In the genomic region with DNA sequence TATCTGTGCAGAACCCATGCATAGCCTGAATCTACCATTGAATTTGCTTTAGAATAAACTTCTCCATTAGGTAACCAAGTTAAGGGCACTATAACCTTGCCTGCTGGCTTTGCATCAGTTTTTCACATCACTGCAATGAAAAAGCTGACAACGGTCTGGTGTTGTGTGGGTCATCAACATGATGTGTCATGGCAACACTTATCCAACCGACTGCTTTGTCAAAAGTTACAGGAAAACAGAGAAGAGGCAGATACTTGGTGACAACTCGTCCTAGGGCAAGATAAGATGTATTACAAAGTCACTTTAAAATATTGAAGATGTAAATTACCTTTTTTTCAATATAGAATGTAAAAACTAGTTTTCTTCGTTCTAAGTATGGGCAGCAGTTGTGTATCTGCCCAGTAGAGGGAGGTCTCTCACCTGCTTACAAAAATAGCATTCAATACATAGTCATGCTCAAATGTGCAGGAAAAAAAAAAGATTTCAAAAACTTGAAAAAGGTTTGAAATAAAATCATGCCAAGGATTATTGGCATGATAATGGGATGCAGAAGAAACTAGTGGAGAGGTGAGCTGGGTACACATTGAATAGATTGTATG, we compare ENCODE assay signal across 9 cellular contexts.
A peak's percentile ranks its signal among the peaks of the same experiment; 100 is the strongest.
DNase-seq lines count a peak whose midpoint lies in the region; ATAC-seq, FAIRE-seq and TF ChIP-seq lines count a peak whose summit lies in the region.
"Had no signal": no experiment of that assay in that cellular context is flagged by ENCODE, and none has a peak within 500 bp of the region (broad histone marks: within the 10 kb centered on the region; RNA-seq: fewer than 3 reads in every experiment).

No MANE protein-coding gene starts in this region.

- no peak overlapping the region for H2BK20ac ChIP-seq in H1 (ENCODE audit: low read length)

- peak; percentile 57 for FAIRE-seq in H1 (lab: Jason Lieb, UNC)

- intact Hi-C loops in psoas muscle (cut with DNase I): loop anchor here in 1 of 2 donors (10.0 kb wide), 1 partner anchor 140 kb away; no protein-coding TSS in a partner anchor
- intact Hi-C loops in activated CD4-positive, alpha-beta memory T cell treated with anti-CD3 and anti-CD28 coated beads for 36 hours (cut with micrococcal nuclease): loop anchor here (1.0 kb wide), 2 partner anchors 145 to 164 kb away; no protein-coding TSS in a partner anchor

- no peaks in the 10 kb centered on the region for H3K9me3 Mint-ChIP-seq in stimulated activated effector memory CD8-positive, alpha-beta T cell treated with anti-CD3 and anti-CD28 coated beads, Interleukin-12 subunit alpha, Interleukin-12 subunit beta, amount 100 ng/mL, for 72 hours
- no peaks in the 10 kb centered on the region for H3K9me3 Mint-ChIP-seq in activated CD4-positive, alpha-beta memory T cell treated with anti-CD3 and anti-CD28 coated beads for 36 hours

- no peaks in the 10 kb centered on the region for H3K36me3 Mint-ChIP-seq in stimulated activated effector memory CD8-positive, alpha-beta T cell treated with anti-CD3 and anti-CD28 coated beads, Interleukin-12 subunit alpha, Interleukin-12 subunit beta, amount 100 ng/mL, for 72 hours
- H3K36me3 Mint-ChIP-seq in activated CD4-positive, alpha-beta memory T cell treated with anti-CD3 and anti-CD28 coated beads for 36 hours: no peaks in the 10 kb centered on the region

- H4K20me1 ChIP-seq in Loucy (ENCODE audit: insufficient read depth, low read length, poor library complexity, severe bottlenecking): no peaks in the 10 kb centered on the region
- H4K20me1 ChIP-seq in H1 (replicated peaks in 1 of 2; ENCODE audit: control insufficient read depth in 1 of 2, insufficient read depth in 2 of 2, low read length in 2 of 2): no peaks in the 10 kb centered on the region
- H4K20me1 ChIP-seq: BLaER1 had no signal

- peaks cover 11% of the 10 kb centered on the region for H3K27me3 Mint-ChIP-seq in activated CD4-positive, alpha-beta memory T cell treated with anti-CD3 and anti-CD28 coated beads for 36 hours

- H3F3A ChIP-seq in Loucy (ENCODE audit: low read depth): no peaks in the 10 kb centered on the region

- H3K36me3 ChIP-seq in Loucy (ENCODE audit: insufficient read depth, low read length): no peaks in the 10 kb centered on the region
- no peaks in the 10 kb centered on the region for H3K36me3 ChIP-seq in H1 (ENCODE audit: control insufficient read depth in 2 of 4, insufficient read depth in 4 of 4, low read length in 3 of 4)
- no peaks in the 10 kb centered on the region for H3K36me3 ChIP-seq in psoas muscle (ENCODE audit: insufficient read depth in 1 of 2, low read depth in 1 of 2)
- H3K36me3 ChIP-seq in suprapubic skin: no peaks in the 10 kb centered on the region
- H3K36me3 ChIP-seq: BLaER1 had no signal

- H3K79me2 ChIP-seq in Loucy (ENCODE audit: insufficient read depth, low read length): no peaks in the 10 kb centered on the region
- no peaks in the 10 kb centered on the region for H3K79me2 ChIP-seq in H1 (ENCODE audit: control insufficient read depth in 1 of 2, insufficient read depth in 2 of 2, low read length in 2 of 2)

- H3K4me1 ChIP-seq in Loucy (ENCODE audit: insufficient read depth, low read length, poor library complexity, severe bottlenecking) (no peaks in the 10 kb centered on the region), H1 (replicated peaks in 1 of 4; ENCODE audit: control insufficient read depth in 3 of 4, insufficient read depth in 4 of 4, low read length in 3 of 4) (peaks cover 0 to 3% (median 0%) of the 10 kb centered on the region in 4 experiments; a peak in 1 of 7 replicates), psoas muscle (no peaks in the 10 kb centered on the region), suprapubic skin (no peaks in the 10 kb centered on the region)
- H3K4me1 ChIP-seq: BLaER1 had no signal

- DNase-seq in NCI-H1092 treated with DMSO at 0.1 percent for 48 hours (lab: John Stamatoyannopoulos, UW) (peak; percentile 22), NCI-H1092 (lab: John Stamatoyannopoulos, UW) (no peak), H1 (ENCODE audit: low read depth in 1 of 2, low spot score in 2 of 2) (no peak), psoas muscle (no peak), suprapubic skin (ENCODE audit: low spot score in 2 of 2) (no peak)
- DNase-seq in stimulated activated effector memory CD8-positive, alpha-beta T cell treated with anti-CD3 and anti-CD28 coated beads, Interleukin-12 subunit alpha, Interleukin-12 subunit beta, amount 100 ng/mL, for 72 hours (ENCODE audit: low spot score in 2 of 2): no peak
- no peak for DNase-seq in activated CD4-positive, alpha-beta memory T cell treated with anti-CD3 and anti-CD28 coated beads for 36 hours

- H3K9ac ChIP-seq in Loucy (ENCODE audit: low read depth, low read length, poor library complexity, severe bottlenecking) (no peak overlapping the region), H1 (replicated peaks in 1 of 4; ENCODE audit: extremely low read depth in 1 of 4, low read depth in 3 of 4, low read length in 3 of 4) (no peak overlapping the region)
- H3K9ac ChIP-seq: BLaER1 had no signal

- POLR2A ChIA-PET in H1 (lab: Charles Lee; ENCODE audit: partially characterized antibody): no interaction called here
- POLR2A ChIA-PET in activated CD4-positive, alpha-beta memory T cell treated with anti-CD3 and anti-CD28 coated beads for 36 hours (lab: Charles Lee): no interaction called here

- no peak overlapping the region for H3K18ac ChIP-seq in H1 (ENCODE audit: extremely low read depth, low read length)

- H3K27me3 ChIP-seq in Loucy (ENCODE audit: insufficient read depth, low read length, poor library complexity, severe bottlenecking): no peaks in the 10 kb centered on the region
- H3K27me3 ChIP-seq in H1 (replicated peaks in 1 of 4; ENCODE audit: control insufficient read depth in 3 of 4, extremely low read depth in 1 of 4, insufficient read depth in 3 of 4, low read length in 3 of 4): no peaks in the 10 kb centered on the region
- peaks cover 0 to 2% (median 0%) of the 10 kb centered on the region in 3 donors for H3K27me3 ChIP-seq in psoas muscle (ENCODE audit: insufficient read depth in 3 of 3, low read length in 2 of 3)
- H3K27me3 ChIP-seq in suprapubic skin: peaks cover 4% of the 10 kb centered on the region
- H3K27me3 ChIP-seq: BLaER1 had no signal

- H3K27ac ChIP-seq in H1 (ENCODE audit: low read depth, low read length): no peak overlapping the region
- H3K27ac ChIP-seq in psoas muscle: no peak overlapping the region
- no peak overlapping the region for H3K27ac ChIP-seq in suprapubic skin
- H3K27ac ChIP-seq: BLaER1 had no signal

- H3K14ac ChIP-seq in H1 (ENCODE audit: insufficient read length): no peak overlapping the region

- TF ChIP-seq RAD21 in H1 (IDR thresholded peaks at IDR 0.05 in 1 of 2, conservative IDR thresholded peaks at IDR 0.05 in 1 of 2; ENCODE audit: low read depth in 2 of 2, low read length in 2 of 2): peak; percentile 69 to 70

- no peak for TF ChIP-seq EP300 in H1 (IDR thresholded peaks at IDR 0.05; ENCODE audit: borderline replicate concordance in 1 of 2, low read depth in 2 of 2, low read length in 2 of 2)
- no peak for TF ChIP-seq EP300 in suprapubic skin (IDR thresholded peaks at IDR 0.05)

- no peak overlapping the region for H3K23ac ChIP-seq in H1 (ENCODE audit: insufficient read length)

- H4K5ac ChIP-seq in H1 (ENCODE audit: insufficient read length, low read depth, low read length): no peak overlapping the region

- no peak for ATAC-seq in psoas muscle
- no peak for ATAC-seq in stimulated activated effector memory CD8-positive, alpha-beta T cell treated with anti-CD3 and anti-CD28 coated beads, Interleukin-12 subunit alpha, Interleukin-12 subunit beta, amount 100 ng/mL, for 72 hours

- 65% methylated on average over 4 of the region's 4 CpGs; no CpG with 5 or more reads in 1 of the 2 experiments for WGBS in H1 (ENCODE audit: extremely low coverage in 1 of 2, insufficient coverage in 1 of 2, insufficient read length in 1 of 2, insufficient replicate concordance in 2 of 2, low coverage in 1 of 2, low lambda C conversion rate in 2 of 2, missing lambda C conversion rate in 1 of 2), 2 experiments
- WGBS in psoas muscle, 3 donors: 43 to 53% (median 48%) methylated on average over 4 of the region's 4 CpGs
- WGBS in suprapubic skin: 38% methylated on average over 4 of the region's 4 CpGs

- H4K8ac ChIP-seq in H1 (ENCODE audit: extremely low read depth, insufficient read depth, low read length): no peak overlapping the region

- H3K27ac Mint-ChIP-seq in stimulated activated effector memory CD8-positive, alpha-beta T cell treated with anti-CD3 and anti-CD28 coated beads, Interleukin-12 subunit alpha, Interleukin-12 subunit beta, amount 100 ng/mL, for 72 hours: no peak overlapping the region
- no peak overlapping the region for H3K27ac Mint-ChIP-seq in activated CD4-positive, alpha-beta memory T cell treated with anti-CD3 and anti-CD28 coated beads for 36 hours

- H3K4me2 ChIP-seq in Loucy (ENCODE audit: low read depth, low read length, poor library complexity, severe bottlenecking) (no peak overlapping the region), H1 (ENCODE audit: insufficient read depth in 1 of 2, low read depth in 2 of 2, low read length in 2 of 2) (no peak overlapping the region)
- H3K4me2 ChIP-seq: BLaER1 had no signal

- H3K56ac ChIP-seq in H1 (replicated peaks; ENCODE audit: insufficient read length, low read depth, low read length): no peak overlapping the region

- H2BK5ac ChIP-seq in H1 (ENCODE audit: low read depth, low read length): no peak overlapping the region

- H3K23me2 ChIP-seq in H1 (ENCODE audit: low read depth, low read length): no peaks in the 10 kb centered on the region

- H3K4ac ChIP-seq in H1 (replicated peaks; ENCODE audit: insufficient read length, low read depth, low read length): no peak overlapping the region

- CTCF ChIA-PET in H1 (lab: Charles Lee; ENCODE audit: partially characterized antibody): interaction anchor here (0.6 to 9.3 kb wide), 40 partner anchors 8 to 808 kb away, joined by 3 to 117 read pairs (median 4); a partner anchor contains a TSS
- CTCF ChIA-PET in activated CD4-positive, alpha-beta memory T cell treated with anti-CD3 and anti-CD28 coated beads for 36 hours (lab: Charles Lee): interaction anchor here (0.7 to 5.5 kb wide), 3 partner anchors 90 to 163 kb away, joined by 3 to 34 read pairs (median 4); no protein-coding TSS in a partner anchor

- H3K4me3 ChIP-seq in Loucy (ENCODE audit: low read length, poor library complexity, severe bottlenecking) (no peak overlapping the region), H1 (ENCODE audit: extremely low read depth in 1 of 4, insufficient read depth in 2 of 4, low read depth in 3 of 4, low read length in 4 of 4) (no peak overlapping the region), psoas muscle (no peak overlapping the region), suprapubic skin (no peak overlapping the region)
- H3K4me3 ChIP-seq: BLaER1 had no signal

- TF ChIP-seq POLR2A in H1 (IDR thresholded peaks at IDR 0.05; ENCODE audit: control extremely low read depth in 1 of 2, low read depth in 2 of 2, low read length in 2 of 2) (no peak), suprapubic skin (IDR thresholded peaks at IDR 0.05) (no peak)

- H3K9me2 ChIP-seq in Loucy (replicated peaks; ENCODE audit: low read depth, low read length): no peaks in the 10 kb centered on the region

- H2BK12ac ChIP-seq in H1 (ENCODE audit: low read depth, low read length): no peak overlapping the region

- H2AFZ ChIP-seq in Loucy (ENCODE audit: low read length) (no peak overlapping the region), H1 (ENCODE audit: low read length) (no peak overlapping the region)

- H2BK120ac ChIP-seq in H1 (replicated peaks; ENCODE audit: low read depth, low read length): no peak overlapping the region

- no peak overlapping the region for H2AK5ac ChIP-seq in H1 (ENCODE audit: low read depth, low read length)

- H3K4me3 Mint-ChIP-seq in stimulated activated effector memory CD8-positive, alpha-beta T cell treated with anti-CD3 and anti-CD28 coated beads, Interleukin-12 subunit alpha, Interleukin-12 subunit beta, amount 100 ng/mL, for 72 hours: no peak overlapping the region
- H3K4me3 Mint-ChIP-seq in activated CD4-positive, alpha-beta memory T cell treated with anti-CD3 and anti-CD28 coated beads for 36 hours: no peak overlapping the region

- H3K4me1 Mint-ChIP-seq in stimulated activated effector memory CD8-positive, alpha-beta T cell treated with anti-CD3 and anti-CD28 coated beads, Interleukin-12 subunit alpha, Interleukin-12 subunit beta, amount 100 ng/mL, for 72 hours: no peaks in the 10 kb centered on the region
- H3K4me1 Mint-ChIP-seq in activated CD4-positive, alpha-beta memory T cell treated with anti-CD3 and anti-CD28 coated beads for 36 hours (ENCODE audit: low read depth): no peaks in the 10 kb centered on the region

- H3K79me1 ChIP-seq in H1 (ENCODE audit: low read depth, low read length): no peaks in the 10 kb centered on the region

- no peak overlapping the region for H2BK15ac ChIP-seq in H1 (ENCODE audit: low read length)

- H3K9me3 ChIP-seq in Loucy (ENCODE audit: insufficient read depth, low read depth, low read length) (no peaks in the 10 kb centered on the region), H1 (ENCODE audit: insufficient read depth in 2 of 2, low read depth in 1 of 2, low read length in 1 of 2) (no peaks in the 10 kb centered on the region), psoas muscle (no peaks in the 10 kb centered on the region), suprapubic skin (no peaks in the 10 kb centered on the region)
- H3K9me3 ChIP-seq: BLaER1 had no signal

- no peak overlapping the region for H4K91ac ChIP-seq in H1 (replicated peaks; ENCODE audit: insufficient read length, low read length)

- TF ChIP-seq CTCF in Loucy (conservative IDR thresholded peaks at IDR 0.05; ENCODE audit: low read length) (peak; percentile 80), H1 (IDR thresholded peaks at IDR 0.05; ENCODE audit: control extremely low read depth in 1 of 3, insufficient read depth in 1 of 3, low read depth in 1 of 3, low read length in 3 of 3) (peak in 2 of 3 experiments; percentile 42 to 43; a peak in 2 of 4 replicates), psoas muscle (IDR thresholded peaks at IDR 0.05) (peak; percentile 49), suprapubic skin (IDR thresholded peaks at IDR 0.05) (peak in 1 of 2 donors; percentile 56)
